In genomic region chr6:110296151-110297028, GRCh38 we compare ENCODE assay signal across 13 cellular contexts.
DNase-seq lines count a peak whose midpoint lies in the region; ATAC-seq and TF ChIP-seq lines count a peak whose summit lies in the region.
"Had no signal": no experiment of that assay in that cellular context is flagged by ENCODE, and none has a peak within 500 bp of the region (broad histone marks: within the 10 kb centered on the region; RNA-seq: fewer than 3 reads in every experiment).

No MANE protein-coding gene starts in this region.

- no peaks in the 10 kb centered on the region for H3K9me2 ChIP-seq in SK-N-SH

- no peaks in the 10 kb centered on the region for H3K36me3 ChIP-seq in SK-N-SH (replicated peaks in 1 of 2; ENCODE audit: control insufficient read depth in 1 of 2, insufficient read depth in 2 of 2, low read length in 1 of 2)
- no peaks in the 10 kb centered on the region for H3K36me3 ChIP-seq in endocrine pancreas (ENCODE audit: control insufficient read depth, insufficient read depth, low read length)
- no peaks in the 10 kb centered on the region for H3K36me3 ChIP-seq in smooth muscle cell (ENCODE audit: low read depth)
- no peaks in the 10 kb centered on the region for H3K36me3 ChIP-seq in left ventricle myocardium inferior
- H3K36me3 ChIP-seq: tibial nerve had no signal

- intact Hi-C loops in left ventricle myocardium inferior (cut with micrococcal nuclease) = no loop called here

- POLR2A ChIA-PET in SK-N-SH (lab: Yijun Ruan, JAX) = no interaction called here

- DNase-seq in SK-N-SH (no peak), NCI-H82 treated with DMSO at 0.1 percent for 48 hours (lab: John Stamatoyannopoulos, UW; ENCODE audit: unreplicated experiment) (peak; percentile 76), smooth muscle cell (lab: John Stamatoyannopoulos, UW; ENCODE audit: unreplicated experiment) (no peak), left ventricle myocardium inferior (no peak)
- no peak for DNase-seq in effector CD8-positive, alpha-beta T cell (lab: John Stamatoyannopoulos, UW)
- DNase-seq: activated CD4-positive, alpha-beta T cell treated with anti-CD3 and anti-CD28 coated beads for 48 hours; amniotic stem cell; DMS53 had no signal

- TF ChIP-seq EP300 in SK-N-SH (IDR thresholded peaks at IDR 0.05; ENCODE audit: borderline replicate concordance in 1 of 2, low read depth in 1 of 2, low read length in 1 of 2) = no peak

- H3K27me3 ChIP-seq in SK-N-SH (ENCODE audit: insufficient read depth) = no peaks in the 10 kb centered on the region; the same call in 1 of the 2 replicates
- no peaks in the 10 kb centered on the region for H3K27me3 ChIP-seq in endocrine pancreas (ENCODE audit: control insufficient read depth, insufficient read depth, low read length)
- no peaks in the 10 kb centered on the region for H3K27me3 ChIP-seq in smooth muscle cell (ENCODE audit: low read depth)
- H3K27me3 ChIP-seq in left ventricle myocardium inferior (ENCODE audit: low read depth) = no peaks in the 10 kb centered on the region
- H3K27me3 ChIP-seq: tibial nerve had no signal

- TF ChIP-seq CTCF in SK-N-SH (IDR thresholded peaks at IDR 0.05) (no peak), smooth muscle cell (IDR thresholded peaks at IDR 0.05; ENCODE audit: borderline replicate concordance, insufficient read depth, poor library complexity, severe bottlenecking) (no peak), left ventricle myocardium inferior (IDR thresholded peaks at IDR 0.05; ENCODE audit: borderline replicate concordance) (no peak)

- CTCF ChIA-PET in SK-N-SH (lab: Yijun Ruan, JAX) = interaction anchor here (0.7 to 2.6 kb wide), 6 partner anchors 8 to 118 kb away, joined by 3 to 8 read pairs (median 4); no protein-coding TSS in a partner anchor

- no peaks in the 10 kb centered on the region for H3K9me3 ChIP-seq in SK-N-SH
- H3K9me3 ChIP-seq in endocrine pancreas (ENCODE audit: control insufficient read depth, low read length) = no peaks in the 10 kb centered on the region
- H3K9me3 ChIP-seq in smooth muscle cell (replicated peaks; ENCODE audit: low read depth) = no peaks in the 10 kb centered on the region
- H3K9me3 ChIP-seq in left ventricle myocardium inferior (replicated peaks) = no peaks in the 10 kb centered on the region
- H3K9me3 ChIP-seq: tibial nerve had no signal

- H3K79me2 ChIP-seq in SK-N-SH (ENCODE audit: insufficient read depth) = no peaks in the 10 kb centered on the region
- H3K79me2 ChIP-seq in smooth muscle cell (ENCODE audit: low read depth) = no peaks in the 10 kb centered on the region

- TF ChIP-seq RAD21 in SK-N-SH (IDR thresholded peaks at IDR 0.05; ENCODE audit: low read length) = no peak

- WGBS in SK-N-SH (ENCODE audit: low lambda C conversion rate) = 71% methylated on average over 12 of the region's 12 CpGs
- 84% methylated on average over 12 of the region's 12 CpGs for WGBS in smooth muscle cell (ENCODE audit: low lambda C conversion rate)

- H4K20me1 ChIP-seq in SK-N-SH (ENCODE audit: insufficient read depth) = no peaks in the 10 kb centered on the region
- H4K20me1 ChIP-seq in smooth muscle cell (ENCODE audit: low read depth) = no peaks in the 10 kb centered on the region

- H3K27ac ChIP-seq in SK-N-SH (ENCODE audit: low read depth in 2 of 2, low read length in 1 of 2) (no peak overlapping the region), smooth muscle cell (ENCODE audit: low read depth) (no peak overlapping the region), left ventricle myocardium inferior (replicated peaks) (no peak overlapping the region)
- H3K27ac ChIP-seq: tibial nerve had no signal

- ATAC-seq in SK-N-SH treated with all-trans-retinoic acid at 6 μM for 48 hours (peak; percentile 39; the same call in 1 of the 3 replicates), GM19463 (IDR thresholded peaks at IDR 0.05; ENCODE audit: unreplicated experiment) (no peak)
- ATAC-seq: K562 had no signal

- H2AFZ ChIP-seq in SK-N-SH (ENCODE audit: low read depth) (no peak overlapping the region), smooth muscle cell (ENCODE audit: low read depth) (no peak overlapping the region)

- H3K4me3 ChIP-seq in SK-N-SH (ENCODE audit: low read depth in 2 of 2, low read length in 1 of 2) (no peak overlapping the region), endocrine pancreas (ENCODE audit: control insufficient read depth, insufficient read depth, low read length) (peak overlapping the region; percentile 85), smooth muscle cell (peak overlapping the region; percentile 17), left ventricle myocardium inferior (no peak overlapping the region)
- H3K4me3 ChIP-seq: K562 had no signal

- H3K4me2 ChIP-seq in SK-N-SH (no peak overlapping the region), smooth muscle cell (peak overlapping the region; percentile 10)

- H3K4me1 ChIP-seq in SK-N-SH (ENCODE audit: control insufficient read depth in 1 of 2, insufficient read depth in 2 of 2, low read depth in 1 of 2, low read length in 1 of 2) (peaks cover 3 to 9% of the 10 kb centered on the region in 2 experiments; a peak in 3 of 4 replicates), endocrine pancreas (ENCODE audit: control insufficient read depth, insufficient read depth, low read length) (no peaks in the 10 kb centered on the region), smooth muscle cell (ENCODE audit: low read depth) (peaks cover 26% of the 10 kb centered on the region), left ventricle myocardium inferior (no peaks in the 10 kb centered on the region)

- H3F3A ChIP-seq in SK-N-SH (replicated peaks; ENCODE audit: insufficient read depth) (no peaks in the 10 kb centered on the region), smooth muscle cell (ENCODE audit: low read depth) (no peaks in the 10 kb centered on the region)

- H3K9ac ChIP-seq in SK-N-SH = no peak overlapping the region
- H3K9ac ChIP-seq in endocrine pancreas (ENCODE audit: control insufficient read depth, insufficient read depth, low read length) = no peak overlapping the region
- no peak overlapping the region for H3K9ac ChIP-seq in smooth muscle cell (ENCODE audit: low read depth)

TF ChIP-seq in SK-N-SH treated with all-trans-retinoic acid at 6 μM for 48 hours, 23 proteins besides CTCF, POLR2A, EP300 and RAD21:
- no peak for TF ChIP-seq ESRRG (CRISPR knock-in tag; IDR thresholded peaks at IDR 0.05)
- TF ChIP-seq RARB (CRISPR knock-in tag; IDR thresholded peaks at IDR 0.05) = no peak
- TF ChIP-seq PPARA (CRISPR knock-in tag; IDR thresholded peaks at IDR 0.05; ENCODE audit: borderline replicate concordance) = no peak
- TF ChIP-seq CREB5 (CRISPR knock-in tag; IDR thresholded peaks at IDR 0.05; ENCODE audit: low read depth) = no peak
- no peak for TF ChIP-seq CSDC2 (CRISPR knock-in tag; IDR thresholded peaks at IDR 0.05)
- TF ChIP-seq OSR1 (CRISPR knock-in tag; IDR thresholded peaks at IDR 0.05) = no peak

TF ChIP-seq in SK-N-SH, 30 proteins besides CTCF, POLR2A, EP300 and RAD21:
- TF ChIP-seq IRF3 (IDR thresholded peaks at IDR 0.05; ENCODE audit: low read depth, low read length) (no peak), TEAD4 (IDR thresholded peaks at IDR 0.05; ENCODE audit: borderline replicate concordance, insufficient read depth) (no peak), POLR2AphosphoS5 (IDR thresholded peaks at IDR 0.05; ENCODE audit: low read depth, low read length) (no peak), MAX (IDR thresholded peaks at IDR 0.05; ENCODE audit: low read depth) (no peak), CHD2 (IDR thresholded peaks at IDR 0.05; ENCODE audit: low read length, partially characterized antibody) (no peak)

Comparison
In these comparisons a context has a peak if more than half of its experiments do, and no peak if none do; other contexts are left out.
1. H3K4me3 ChIP-seq: peak in endocrine pancreas (single experiment) and smooth muscle cell (single experiment); none in SK-N-SH (0 of 2) and left ventricle myocardium inferior (single experiment).